ENCODE assay signal across 23 cellular contexts in the genomic region with DNA sequence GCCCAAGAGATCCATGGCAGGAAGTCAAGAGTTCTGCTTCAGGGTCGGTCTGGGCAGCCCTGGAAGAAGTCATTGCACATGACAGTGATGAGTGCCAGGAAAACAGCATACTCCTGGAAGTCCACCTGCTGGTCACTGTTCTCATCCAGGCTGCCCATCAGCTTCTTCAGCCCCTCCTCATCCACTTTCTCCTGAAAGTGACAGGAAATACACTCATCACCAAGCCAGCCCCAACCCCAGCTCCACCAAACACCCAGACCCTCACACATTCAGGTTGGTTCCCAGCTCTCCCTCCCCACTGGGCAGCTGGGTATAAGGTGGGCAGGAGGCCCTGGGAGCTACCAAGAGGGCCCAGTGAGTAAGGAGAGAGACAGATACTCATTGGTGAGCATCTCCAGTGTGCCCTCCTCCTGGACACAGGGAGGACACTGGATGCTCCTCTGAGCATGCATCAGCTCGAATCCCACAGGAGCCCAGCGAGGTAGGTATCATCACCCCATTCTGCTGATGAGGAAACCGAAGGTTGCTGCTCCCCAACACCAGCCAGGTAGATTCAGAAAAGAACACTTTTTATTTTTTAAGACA. TPM values are rescaled to one million over a fixed set of nuclear protein-coding genes. Genes with fewer than 3 reads are reported as not detected.
DNase-seq lines count a peak whose midpoint lies in the region; ATAC-seq and TF ChIP-seq lines count a peak whose summit lies in the region.
"Had no signal": no experiment of that assay in that cellular context is flagged by ENCODE, and none has a peak within 500 bp of the region (broad histone marks: within the 10 kb centered on the region; RNA-seq: fewer than 3 reads in every experiment).

No MANE protein-coding gene starts in this region.

- POLR2A ChIA-PET in PC-3 (lab: Charles Lee; ENCODE audit: unreplicated experiment): interaction anchor here (1.0 kb wide), 1 partner anchor 66 kb away, joined by 3 read pairs; the partner anchor contains the start of gene S100A13

- no TSS peak for BruUV-seq in PC-3 (replicated peaks; lab: Mats Ljungman, UMichigan)

- no peaks in the 10 kb centered on the region for H3K27me3 Mint-ChIP-seq in activated T-helper 17 cell treated with anti-CD3 and anti-CD28 coated beads, Interleukin-2, amount 50 U/mL, for 72 hours
- H3K27me3 Mint-ChIP-seq in osteocyte (ENCODE audit: unreplicated experiment): no peaks in the 10 kb centered on the region
- H3K27me3 Mint-ChIP-seq: activated naive CD8-positive, alpha-beta T cell treated with anti-CD3 and anti-CD28 coated beads, Interleukin-2, amount 10 ng/mL, durations not matched to agents 7 days and 5 days; memory B cell; naive B cell had no signal

- H3K9me2 ChIP-seq in PC-3 (replicated peaks; ENCODE audit: low read length): no peaks in the 10 kb centered on the region

- H4K20me1 ChIP-seq in PC-3 (ENCODE audit: low read length): no peaks in the 10 kb centered on the region

- no peak overlapping the region for H3K4me3 Mint-ChIP-seq in activated T-helper 17 cell treated with anti-CD3 and anti-CD28 coated beads, Interleukin-2, amount 50 U/mL, for 72 hours
- no peak overlapping the region for H3K4me3 Mint-ChIP-seq in osteocyte (ENCODE audit: unreplicated experiment)
- H3K4me3 Mint-ChIP-seq: activated naive CD8-positive, alpha-beta T cell treated with anti-CD3 and anti-CD28 coated beads, Interleukin-2, amount 10 ng/mL, durations not matched to agents 7 days and 5 days; H9; memory B cell; naive B cell had no signal

- peaks cover 34% of the 10 kb centered on the region for H3K79me2 ChIP-seq in PC-3 (ENCODE audit: low read length)

- H3K27ac Mint-ChIP-seq in activated T-helper 17 cell treated with anti-CD3 and anti-CD28 coated beads, Interleukin-2, amount 50 U/mL, for 72 hours: peak overlapping the region; percentile 59
- H3K27ac Mint-ChIP-seq in osteocyte (ENCODE audit: unreplicated experiment): peak overlapping the region; percentile 56
- H3K27ac Mint-ChIP-seq: activated naive CD8-positive, alpha-beta T cell treated with anti-CD3 and anti-CD28 coated beads, Interleukin-2, amount 10 ng/mL, durations not matched to agents 7 days and 5 days; H9; memory B cell; naive B cell had no signal

- H3K4me2 ChIP-seq in PC-3 (ENCODE audit: low read length): no peak overlapping the region

- H3K4me1 Mint-ChIP-seq in activated T-helper 17 cell treated with anti-CD3 and anti-CD28 coated beads, Interleukin-2, amount 50 U/mL, for 72 hours: peaks cover 8% of the 10 kb centered on the region
- peaks cover 28% of the 10 kb centered on the region for H3K4me1 Mint-ChIP-seq in osteocyte (ENCODE audit: unreplicated experiment)

- intact Hi-C loops in PC-3 (cut with micrococcal nuclease): no loop called here

- H3K9me3 ChIP-seq in PC-3 (ENCODE audit: low read length): no peaks in the 10 kb centered on the region
- H3K9me3 ChIP-seq: body of pancreas, colonic mucosa, pancreas, tibial nerve had no signal

- H3K4me1 ChIP-seq in PC-3 (ENCODE audit: insufficient read depth, low read length): peaks cover 33% of the 10 kb centered on the region

- no peak overlapping the region for H3K9ac ChIP-seq in PC-3 (ENCODE audit: low read length)

- peaks cover 6% of the 10 kb centered on the region for H3K36me3 Mint-ChIP-seq in activated T-helper 17 cell treated with anti-CD3 and anti-CD28 coated beads, Interleukin-2, amount 50 U/mL, for 72 hours (ENCODE audit: low read depth)
- H3K36me3 Mint-ChIP-seq in osteocyte (ENCODE audit: unreplicated experiment): no peaks in the 10 kb centered on the region
- H3K36me3 Mint-ChIP-seq: activated naive CD8-positive, alpha-beta T cell treated with anti-CD3 and anti-CD28 coated beads, Interleukin-2, amount 10 ng/mL, durations not matched to agents 7 days and 5 days; memory B cell; naive B cell had no signal

- H3K27me3 ChIP-seq in PC-3 (ENCODE audit: low read length): no peaks in the 10 kb centered on the region
- H3K27me3 ChIP-seq: body of pancreas, colonic mucosa, pancreas, tibial nerve had no signal

- H3K9me3 Mint-ChIP-seq in activated T-helper 17 cell treated with anti-CD3 and anti-CD28 coated beads, Interleukin-2, amount 50 U/mL, for 72 hours: no peaks in the 10 kb centered on the region
- H3K9me3 Mint-ChIP-seq in osteocyte (ENCODE audit: unreplicated experiment): no peaks in the 10 kb centered on the region
- H3K9me3 Mint-ChIP-seq: activated naive CD8-positive, alpha-beta T cell treated with anti-CD3 and anti-CD28 coated beads, Interleukin-2, amount 10 ng/mL, durations not matched to agents 7 days and 5 days; H9; memory B cell; naive B cell had no signal

- ATAC-seq in PC-3: no peak
- ATAC-seq in activated T-helper 17 cell treated with anti-CD3 and anti-CD28 coated beads, Interleukin-2, amount 50 U/mL, for 72 hours (replicated peaks): no peak
- ATAC-seq: body of pancreas; pancreas; stimulated activated naive CD8-positive, alpha-beta T cell treated with anti-CD3 and anti-CD28 coated beads, Interleukin-15, Interleukin-2, amounts not matched to agents 100 U/mL and 50 U/mL, for 24 hours had no signal

- H2AFZ ChIP-seq in PC-3 (ENCODE audit: low read length): no peak overlapping the region

- H3K36me3 ChIP-seq in PC-3 (ENCODE audit: low read depth, low read length): no peaks in the 10 kb centered on the region
- H3K36me3 ChIP-seq: colonic mucosa, pancreas, tibial nerve had no signal

- CTCF ChIA-PET in PC-3 (lab: Charles Lee): no interaction called here

- H3F3A ChIP-seq in PC-3 (ENCODE audit: low read length, unreplicated experiment): peaks cover 3% of the 10 kb centered on the region

- no peak overlapping the region for H3K27ac ChIP-seq in PC-3 (ENCODE audit: low read length)
- H3K27ac ChIP-seq: body of pancreas, colonic mucosa, pancreas, tibial nerve had no signal

- H3K4me3 ChIP-seq in PC-3 (ENCODE audit: low read length): no peak overlapping the region
- H3K4me3 ChIP-seq: body of pancreas, colonic mucosa, pancreas, tibial nerve had no signal

- TF ChIP-seq CTCF in PC-3 (conservative IDR thresholded peaks at IDR 0.05; ENCODE audit: low read depth, low read length) (0 out of 2 replicates have a peak, but pooled peaks have one; percentile 17), osteocyte (IDR thresholded peaks at IDR 0.05) (no peak)

- DNase-seq in PC-3 (no peak), osteocyte (ENCODE audit: extremely low spot score, unreplicated experiment) (no peak), cortex of kidney (lab: John Stamatoyannopoulos, UW) (no peak), NCI-H82 treated with DMSO at 0.1 percent for 48 hours (lab: John Stamatoyannopoulos, UW; ENCODE audit: unreplicated experiment) (no peak)
- DNase-seq: activated CD8-positive, alpha-beta memory T cell treated with anti-CD3 and anti-CD28 coated beads for 24 hours; activated naive CD8-positive, alpha-beta T cell treated with anti-CD3 and anti-CD28 coated beads, Interleukin-2, amount 10 ng/mL, durations not matched to agents 7 days and 5 days; AML-193; body of pancreas; colonic mucosa; DMS79 treated with DMSO at 0.1 percent for 48 hours; H9; hypothalamus; islet precursor cell; naive B cell; NCI-H1436; pancreas; stimulated activated CD4-positive, alpha-beta T cell treated with anti-CD3 and anti-CD28 coated beads, Interleukin-1b, Interleukin-23, amount 100 ng/mL, for 48 hours; stimulated activated naive CD8-positive, alpha-beta T cell treated with anti-CD3 and anti-CD28 coated beads, Interleukin-15, Interleukin-2, amounts not matched to agents 100 U/mL and 50 U/mL, for 24 hours; T-helper 2 cell had no signal

RNA-seq across cellular contexts. Expression of gene S100A2, which starts 4.2 kb away (rescaled TPM):
- total RNA-seq in PC-3 (2014; rRNA removed) (358 and 373 TPM in 2 replicates), osteocyte (8.9 and 11.7 TPM in 2 replicates)
- 10 to 100 TPM; 10.1 to 10.7 TPM for total RNA-seq in activated T-helper 17 cell treated with anti-CD3 and anti-CD28 coated beads, Interleukin-2, amount 50 U/mL, for 72 hours
- total RNA-seq: activated naive CD8-positive, alpha-beta T cell treated with anti-CD3 and anti-CD28 coated beads, Interleukin-2, amount 10 ng/mL, durations not matched to agents 7 days and 5 days; body of pancreas had no signal

RNA-seq across cellular contexts. Expression of gene S100A3, which starts 12.4 kb away (rescaled TPM):
- 4.6 and 7.9 TPM in 2 replicates for total RNA-seq in PC-3 (2014; rRNA removed)
- not detected for total RNA-seq in activated T-helper 17 cell treated with anti-CD3 and anti-CD28 coated beads, Interleukin-2, amount 50 U/mL, for 72 hours
- total RNA-seq in osteocyte: 5.7 and 7.5 TPM in 2 replicates
- total RNA-seq: activated naive CD8-positive, alpha-beta T cell treated with anti-CD3 and anti-CD28 coated beads, Interleukin-2, amount 10 ng/mL, durations not matched to agents 7 days and 5 days; body of pancreas; H9 had no signal

RNA-seq across cellular contexts. Expression of gene S100A4, which starts 15.9 kb away (rescaled TPM):
- 32.2 and 55.8 TPM in 2 replicates for total RNA-seq in PC-3 (2014; rRNA removed)
- total RNA-seq in activated T-helper 17 cell treated with anti-CD3 and anti-CD28 coated beads, Interleukin-2, amount 50 U/mL, for 72 hours: 1,000 to 10,000 TPM; 1,035 to 1,445 TPM
- 337 and 353 TPM in 2 replicates for total RNA-seq in osteocyte
- total RNA-seq: SK-MEL-5 had no signal

RNA-seq across cellular contexts. Expression of gene S100A5, which starts 20.8 kb away (rescaled TPM):
- 2.5 and 6.3 TPM in 2 replicates for total RNA-seq in PC-3 (2014; rRNA removed)
- total RNA-seq in activated T-helper 17 cell treated with anti-CD3 and anti-CD28 coated beads, Interleukin-2, amount 50 U/mL, for 72 hours: 1 to 10 TPM; 3.2 to 9.6 TPM
- 1.0 TPM in 1 of 2 replicates, not detected in the other for total RNA-seq in osteocyte
- total RNA-seq: body of pancreas, colonic mucosa, H9, pancreas, SK-MEL-5, tibial nerve had no signal

RNA-seq across cellular contexts. Expression of gene S100A6, which starts 25.7 kb away (rescaled TPM):
- total RNA-seq in PC-3 (2014; rRNA removed): 1,818 and 2,572 TPM in 2 replicates
- total RNA-seq in activated T-helper 17 cell treated with anti-CD3 and anti-CD28 coated beads, Interleukin-2, amount 50 U/mL, for 72 hours: 100 to 1,000 TPM; 530 to 753 TPM
- total RNA-seq in osteocyte: 0.99 and 1.1 TPM in 2 replicates
- total RNA-seq: H9 had no signal

Comparison
In these comparisons a context has a peak if more than half of its experiments do, and no peak if none do; other contexts are left out.
1. RNA of gene S100A2, which starts 4.2 kb away (total RNA-seq): 358 to 373 TPM in PC-3; 10.1 to 10.7 TPM in activated T-helper 17 cell treated with anti-CD3 and anti-CD28 coated beads, Interleukin-2, amount 50 U/mL, for 72 hours and 8.9 to 11.7 TPM in osteocyte; every median in the first group is over 10 times any median in the second.